14 cellular contexts compared by ENCODE assay signal in the genomic region with DNA sequence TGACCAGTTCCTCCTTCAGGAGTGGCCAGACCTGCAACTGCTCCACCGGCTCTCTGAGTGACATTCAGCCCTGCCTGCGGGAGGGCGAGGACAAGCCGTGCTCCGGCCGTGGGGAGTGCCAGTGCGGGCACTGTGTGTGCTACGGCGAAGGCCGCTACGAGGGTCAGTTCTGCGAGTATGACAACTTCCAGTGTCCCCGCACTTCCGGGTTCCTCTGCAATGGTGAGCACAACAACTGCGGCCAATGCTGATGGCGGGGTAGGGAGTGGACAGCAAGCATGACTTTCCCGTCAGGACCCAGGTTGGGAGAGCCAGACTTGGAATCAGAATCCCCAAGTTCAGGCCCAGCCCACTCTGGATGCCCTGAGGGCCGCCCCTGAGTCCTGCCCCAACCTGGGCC. TPM values are rescaled to one million over a fixed set of nuclear protein-coding genes. Genes with fewer than 3 reads are reported as not detected.
DNase-seq lines count a peak whose midpoint lies in the region; ATAC-seq, FAIRE-seq and TF ChIP-seq lines count a peak whose summit lies in the region.
"Had no signal": no experiment of that assay in that cellular context is flagged by ENCODE, and none has a peak within 500 bp of the region (broad histone marks: within the 10 kb centered on the region; RNA-seq: fewer than 3 reads in every experiment).

No MANE protein-coding gene starts in this region.

- dilution Hi-C loops in IMR-90 (cut with HindIII; ENCODE audit: low sequenced_read_pairs, unreplicated experiment) = no loop called here

- H3K56ac ChIP-seq in IMR-90 (ENCODE audit: extremely low read depth, insufficient read depth, low read length) = no peak overlapping the region

- peak; percentile 51 for DNase-seq in H7
- DNase-seq in IMR-90 = no peak
- DNase-seq in kidney = peak; percentile 67
- DNase-seq in D721Med (ENCODE audit: insufficient read length, low spot score) = no peak
- no peak for DNase-seq in HTR-8/SVneo (ENCODE audit: insufficient read length, low spot score)
- DNase-seq in H4 (ENCODE audit: low spot score) = no peak
- DNase-seq: CD8-positive, alpha-beta memory T cell; COR-L47 had no signal

- H3K9me3 ChIP-seq in IMR-90 (ENCODE audit: control insufficient read depth, insufficient read depth, low read length) (no peaks in the 10 kb centered on the region), kidney (ENCODE audit: control insufficient read depth in 1 of 2, low read length in 2 of 2) (no peaks in the 10 kb centered on the region)
- H3K9me3 ChIP-seq: BLaER1 treated with 17β-estradiol and CSF1 and Interleukin-3, amounts not matched to agents 10 nM and 100 nM had no signal

- TF ChIP-seq POLR2A in IMR-90 (IDR thresholded peaks at IDR 0.05; ENCODE audit: low read depth, low read length) = no peak

- no peak overlapping the region for H2BK5ac ChIP-seq in IMR-90 (ENCODE audit: low read depth, low read length, poor library complexity, severe bottlenecking)

- intact Hi-C loops in IMR-90 (cut with micrococcal nuclease) = no loop called here
- intact Hi-C loops in kidney (cut with DNase I) = loop anchor here (10.0 kb wide), 1 partner anchor 49 kb away; no protein-coding TSS in a partner anchor

- no peak for ATAC-seq in IMR-90 (ENCODE audit: low read depth)

- BruUV-seq in IMR-90 (replicated peaks; lab: Mats Ljungman, UMichigan) = no TSS peak

- H2AFZ ChIP-seq in IMR-90 (replicated peaks; ENCODE audit: low read length, poor library complexity) = no peak overlapping the region

- no peaks in the 10 kb centered on the region for H3K4me1 ChIP-seq in IMR-90 (ENCODE audit: control insufficient read depth, insufficient read depth, low read length)
- H3K4me1 ChIP-seq in kidney (ENCODE audit: control insufficient read depth in 1 of 2, insufficient read depth in 1 of 2, low read depth in 1 of 2, low read length in 2 of 2) = no peaks in the 10 kb centered on the region

- 88% methylated on average over 17 of the region's 18 CpGs; no CpG with 5 or more reads in 1 of the 2 experiments for WGBS in IMR-90 (ENCODE audit: extremely low coverage in 2 of 2, insufficient read length in 1 of 2), 2 experiments

- H4K91ac ChIP-seq in IMR-90 (ENCODE audit: insufficient read depth, low read depth, low read length) = no peak overlapping the region

- CTCF ChIA-PET in IMR-90 (lab: Yijun Ruan, JAX) = no interaction called here

- in situ Hi-C loops in IMR-90 (cut with MboI; ENCODE audit: low sequenced_read_pairs) = no loop called here

- no peak overlapping the region for H2AK5ac ChIP-seq in IMR-90 (ENCODE audit: low read depth, low read length)

- FAIRE-seq in kidney (lab: Jason Lieb, UNC) (no peak), D721Med (lab: Jason Lieb, UNC) (no peak), HTR-8/SVneo (lab: Jason Lieb, UNC) (no peak)
- FAIRE-seq: G401.6, GM12891, GM19239, H54 had no signal

- H3K27me3 ChIP-seq in H7 (ENCODE audit: control insufficient read depth, insufficient read depth, low read length) = no peaks in the 10 kb centered on the region
- H3K27me3 ChIP-seq in IMR-90 (ENCODE audit: control insufficient read depth, insufficient read depth, low read length) = peaks cover 10% of the 10 kb centered on the region
- H3K27me3 ChIP-seq: BLaER1 treated with 17β-estradiol and CSF1 and Interleukin-3, amounts not matched to agents 10 nM and 100 nM had no signal

- H4K5ac ChIP-seq in IMR-90 (ENCODE audit: low read depth, low read length) = no peak overlapping the region

- H3K36me3 ChIP-seq in H7 (replicated peaks; ENCODE audit: control insufficient read depth, insufficient read depth, low read length) = no peaks in the 10 kb centered on the region
- no peaks in the 10 kb centered on the region for H3K36me3 ChIP-seq in IMR-90 (ENCODE audit: control insufficient read depth, insufficient read depth, low read length)
- no peaks in the 10 kb centered on the region for H3K36me3 ChIP-seq in kidney (ENCODE audit: control insufficient read depth in 1 of 2, insufficient read depth in 2 of 2, low read length in 2 of 2)
- H3K36me3 ChIP-seq: BLaER1 treated with 17β-estradiol and CSF1 and Interleukin-3, amounts not matched to agents 10 nM and 100 nM had no signal

- H2BK120ac ChIP-seq in IMR-90 (ENCODE audit: low read depth, low read length) = no peak overlapping the region

- TF ChIP-seq RAD21 in IMR-90 (IDR thresholded peaks at IDR 0.05; ENCODE audit: low read length) = no peak

- no peak overlapping the region for H3K18ac ChIP-seq in IMR-90 (ENCODE audit: low read depth, low read length)

- H3K79me1 ChIP-seq in IMR-90 (ENCODE audit: low read depth in 1 of 2, low read length in 2 of 2) = no peaks in the 10 kb centered on the region

- H3K23ac ChIP-seq in IMR-90 (ENCODE audit: low read depth, low read length) = no peak overlapping the region

- no peak overlapping the region for H4K8ac ChIP-seq in IMR-90 (ENCODE audit: low read depth in 2 of 2, low read length in 2 of 2)

- TF ChIP-seq CTCF in IMR-90 (conservative IDR thresholded peaks at IDR 0.05; ENCODE audit: low read depth, low read length) = no peak
- no peak for TF ChIP-seq CTCF in kidney (IDR thresholded peaks at IDR 0.05; ENCODE audit: borderline replicate concordance, extremely low read depth, insufficient read depth)
- TF ChIP-seq CTCF in D721Med (IDR thresholded peaks at IDR 0.05; ENCODE audit: insufficient read depth, missing control alignments) = no peak

- no peaks in the 10 kb centered on the region for H3K9me1 ChIP-seq in IMR-90 (ENCODE audit: insufficient read depth, low read length)

- no peak overlapping the region for H3K14ac ChIP-seq in IMR-90 (replicated peaks; ENCODE audit: low read depth, low read length)

- H4K20me1 ChIP-seq in IMR-90 (ENCODE audit: insufficient read depth, low read length) = no peaks in the 10 kb centered on the region
- H4K20me1 ChIP-seq: BLaER1 treated with 17β-estradiol and CSF1 and Interleukin-3, amounts not matched to agents 10 nM and 100 nM had no signal

- no peak overlapping the region for H2BK20ac ChIP-seq in IMR-90 (ENCODE audit: low read depth, low read length)

- H3K4me2 ChIP-seq in IMR-90 (ENCODE audit: low read depth, low read length) = no peak overlapping the region

- H2BK15ac ChIP-seq in IMR-90 (ENCODE audit: low read depth, low read length) = no peak overlapping the region

- H3K4ac ChIP-seq in IMR-90 (ENCODE audit: low read depth, low read length) = no peak overlapping the region

- H3K9ac ChIP-seq in IMR-90 (ENCODE audit: low read depth, low read length) = no peak overlapping the region
- no peak overlapping the region for H3K9ac ChIP-seq in kidney (ENCODE audit: low read length in 2 of 2)
- H3K9ac ChIP-seq: BLaER1 treated with 17β-estradiol and CSF1 and Interleukin-3, amounts not matched to agents 10 nM and 100 nM had no signal

- peak overlapping the region; percentile 42 for H2AK9ac ChIP-seq in IMR-90 (replicated peaks; ENCODE audit: low read depth, low read length, poor library complexity)

- H3K4me3 ChIP-seq in H7 (ENCODE audit: insufficient read depth, low read depth, low read length) = no peak overlapping the region
- H3K4me3 ChIP-seq in IMR-90 (ENCODE audit: insufficient read depth, low read depth, low read length) = no peak overlapping the region
- no peak overlapping the region for H3K4me3 ChIP-seq in kidney (ENCODE audit: low read length in 2 of 2)
- H3K4me3 ChIP-seq: BLaER1 treated with 17β-estradiol and CSF1 and Interleukin-3, amounts not matched to agents 10 nM and 100 nM had no signal

- POLR2A ChIA-PET in IMR-90 (lab: Charles Lee; ENCODE audit: unreplicated experiment) = no interaction called here

- H3K27ac ChIP-seq in IMR-90 (ENCODE audit: insufficient read depth, low read length) (no peak overlapping the region), cingulate gyrus (ENCODE audit: low read depth, low read length) (peak overlapping the region; percentile 10), kidney (ENCODE audit: low read depth in 2 of 2, low read length in 2 of 2) (no peak overlapping the region)
- H3K27ac ChIP-seq: BLaER1 treated with 17β-estradiol and CSF1 and Interleukin-3, amounts not matched to agents 10 nM and 100 nM had no signal

TF ChIP-seq in IMR-90, 13 proteins besides CTCF, POLR2A, EP300 and RAD21 (continues in another document):
- no peak for TF ChIP-seq MAFK (IDR thresholded peaks at IDR 0.05; ENCODE audit: low read depth, low read length)
- no peak for TF ChIP-seq BHLHE40 (IDR thresholded peaks at IDR 0.05; ENCODE audit: low read depth, low read length)
- no peak for TF ChIP-seq MXI1 (IDR thresholded peaks at IDR 0.05; ENCODE audit: borderline replicate concordance, low read depth, low read length)
- no peak for TF ChIP-seq CHD1 (IDR thresholded peaks at IDR 0.05; ENCODE audit: low read depth, low read length)

RNA-seq across cellular contexts. Expression of gene ITGB4, which starts 12.2 kb away (rescaled TPM):
- 0.28 and 0.70 TPM in 2 replicates for total RNA-seq in H7 (2014; rRNA removed; shearing (Covaris generic))
- under 0.01 TPM in 1 of 2 replicates, not detected in the other for total RNA-seq in IMR-90 (2012; rRNA removed)
- polyA plus RNA-seq in IMR-90 (2012; rRNA removed) = 0.27 and 0.39 TPM in 2 replicates
- 0.04 and 0.36 TPM in 2 replicates for polyA plus RNA-seq in IMR-90 (2012; cell fraction: cytosol; rRNA removed)
- polyA plus RNA-seq in IMR-90 (2012; cell fraction: nucleus; rRNA removed; ENCODE audit: low replicate concordance) = 0.63 and 1.5 TPM in 2 replicates
- total RNA-seq in kidney = 149 TPM
- polyA plus RNA-seq in kidney (ENCODE audit: insufficient read depth, low read depth, low replicate concordance) = 15.7 TPM
- total RNA-seq in H4 (2014; rRNA removed; shearing (Covaris generic)) = 0.15 and 0.35 TPM in 2 replicates

RNA-seq across cellular contexts. Expression of gene GALK1, which starts 31.5 kb away (rescaled TPM):
- 43.4 and 47.2 TPM in 2 replicates for total RNA-seq in H7 (2014; rRNA removed; shearing (Covaris generic))
- total RNA-seq in IMR-90 (2012; rRNA removed) (18.9 and 21.9 TPM in 2 replicates), kidney (34.5 TPM)
- polyA plus RNA-seq in IMR-90 (2012; rRNA removed) (19.9 and 28.7 TPM in 2 replicates), kidney (ENCODE audit: insufficient read depth, low read depth, low replicate concordance) (105 TPM)
- 34.6 and 48.4 TPM in 2 replicates for polyA plus RNA-seq in IMR-90 (2012; cell fraction: cytosol; rRNA removed)
- polyA plus RNA-seq in IMR-90 (2012; cell fraction: nucleus; rRNA removed; ENCODE audit: low replicate concordance) = 51.9 and 143 TPM in 2 replicates
- total RNA-seq in H4 (2014; rRNA removed; shearing (Covaris generic)) = 46.3 and 51.7 TPM in 2 replicates

RNA-seq across cellular contexts. Expression of gene UNK, which starts 51.1 kb away (rescaled TPM):
- total RNA-seq in H7 (2014; rRNA removed; shearing (Covaris generic)) = 17.9 and 21.7 TPM in 2 replicates
- total RNA-seq in IMR-90 (2012; rRNA removed) (15.4 and 15.8 TPM in 2 replicates), kidney (35.5 TPM)
- polyA plus RNA-seq in IMR-90 (2012; rRNA removed) (16.9 and 17.3 TPM in 2 replicates), kidney (ENCODE audit: insufficient read depth, low read depth, low replicate concordance) (12.0 TPM)
- polyA plus RNA-seq in IMR-90 (2012; cell fraction: cytosol; rRNA removed) = 14.3 and 21.3 TPM in 2 replicates
- polyA plus RNA-seq in IMR-90 (2012; cell fraction: nucleus; rRNA removed; ENCODE audit: low replicate concordance) = 35.1 and 41.8 TPM in 2 replicates
- 24.0 and 29.6 TPM in 2 replicates for total RNA-seq in H4 (2014; rRNA removed; shearing (Covaris generic))

Comparison
In these comparisons a context has a peak if more than half of its experiments do, and no peak if none do; other contexts are left out.
1. DNase-seq: peak in H7 (single experiment) and kidney (single experiment); none in IMR-90 (single experiment), D721Med (single experiment), HTR-8/SVneo (single experiment) and H4 (single experiment).
2. RNA of gene ITGB4, which starts 12.2 kb away (total RNA-seq): 149 TPM in kidney (single experiment); 0.28 to 0.70 TPM in H7, 0.15 to 0.35 TPM in H4 and under 0.01 TPM in IMR-90; every median in the first group is over 10 times any median in the second.